Comparison of ENCODE assay signal across 8 cellular contexts in genomic region chr6:83065511-83066192, GRCh38. TPM values are rescaled to one million over a fixed set of nuclear protein-coding genes. Genes with fewer than 3 reads are reported as not detected.
DNase-seq lines count a peak whose midpoint lies in the region; ATAC-seq and TF ChIP-seq lines count a peak whose summit lies in the region.

UBE3D (minus strand) TSS chr6:83065841; CDS start chr6:83065718, 123 bp downstream.

- H3K27me3 Mint-ChIP-seq in H9 (ENCODE audit: low read depth) (no peaks in the 10 kb centered on the region), type B pancreatic cell (no peaks in the 10 kb centered on the region)
- H3K27me3 Mint-ChIP-seq in activated naive CD8-positive, alpha-beta T cell = no peaks in the 10 kb centered on the region

- peak within 1 kb of the TSS; percentile 48 for H3K9ac ChIP-seq in H9 (ENCODE audit: extremely low read depth, insufficient read length, low read length)

- H3K4me3 Mint-ChIP-seq in H9 = peak within 1 kb of the TSS; percentile 92 to 96
- peak within 1 kb of the TSS; percentile 95 for H3K4me3 Mint-ChIP-seq in activated naive CD8-positive, alpha-beta T cell
- H3K4me3 Mint-ChIP-seq in type B pancreatic cell = peak within 1 kb of the TSS; percentile 94

- H3K9me3 ChIP-seq in H9 (ENCODE audit: control insufficient read depth, low read depth, low read length) (no peaks in the 10 kb centered on the region), cardiac muscle cell (ENCODE audit: low read depth) (no peaks in the 10 kb centered on the region)

- H3K27ac Mint-ChIP-seq in H9 (peak within 1 kb of the TSS in 2 of 3 experiments; percentile 92 to 96; a peak in 6 of 7 replicates), type B pancreatic cell (peak within 1 kb of the TSS; percentile 81)
- H3K27ac Mint-ChIP-seq in activated naive CD8-positive, alpha-beta T cell = peak within 1 kb of the TSS; percentile 73

- no peak within 1 kb of the TSS for H3T11ph ChIP-seq in H9 (ENCODE audit: low read length)

- peak within 1 kb of the TSS; percentile 67 for H3K4me2 ChIP-seq in H9 (ENCODE audit: insufficient read depth, insufficient read length, low read length)

- CTCF ChIA-PET in GM10248 (lab: Yijun Ruan, JAX) = interaction anchor here (0.7 to 10.4 kb wide), 81 partner anchors 8 to 1194 kb away, joined by 3 to 260 read pairs (median 4); partner anchors contain the start of genes CYB5R4, IBTK, PGM3 and PRSS35

- peaks cover 0 to 14% (median 0%) of the 10 kb centered on the region in 3 experiments; a peak in 5 of 7 replicates for H3K36me3 Mint-ChIP-seq in H9 (ENCODE audit: insufficient read depth in 1 of 3, low read depth in 3 of 3)
- H3K36me3 Mint-ChIP-seq in activated naive CD8-positive, alpha-beta T cell = no peaks in the 10 kb centered on the region
- peaks cover 4% of the 10 kb centered on the region for H3K36me3 Mint-ChIP-seq in type B pancreatic cell

- peak; percentile 98 for TF ChIP-seq CTCF in GM10248 (IDR thresholded peaks at IDR 0.05; ENCODE audit: control extremely low read depth, extremely low read depth, low read depth, missing control alignments)
- TF ChIP-seq CTCF in H9 (conservative IDR thresholded peaks at IDR 0.05) = peak; percentile 99
- TF ChIP-seq CTCF in cardiac muscle cell (IDR thresholded peaks at IDR 0.05; ENCODE audit: low read depth, low read length) = peak; percentile 91
- peak; percentile 99 for TF ChIP-seq CTCF in type B pancreatic cell (conservative IDR thresholded peaks at IDR 0.05)

- no peak within 1 kb of the TSS for H2BK120ac ChIP-seq in H9 (ENCODE audit: low read depth, low read length, poor library complexity, severe bottlenecking)

- H4K20me1 ChIP-seq in H9 (ENCODE audit: control insufficient read depth, insufficient read depth, insufficient read length) = no peaks in the 10 kb centered on the region

- POLR2A ChIA-PET in GM10248 (lab: Yijun Ruan, JAX) = interaction anchor here (1.4 kb wide), 1 partner anchor 817 kb away, joined by 3 read pairs; no protein-coding TSS in a partner anchor

- H2BK20ac ChIP-seq in H9 (ENCODE audit: low read depth, low read length, poor library complexity, severe bottlenecking) = no peak within 1 kb of the TSS

- H2AFZ ChIP-seq in H9 (ENCODE audit: low read length) = peak within 1 kb of the TSS; percentile 74

- no peak within 1 kb of the TSS for H4K91ac ChIP-seq in H9 (ENCODE audit: insufficient read length, low read depth, low read length)

- peak within 1 kb of the TSS; percentile 71 for H3K4me3 ChIP-seq in cardiac muscle cell

- WGBS in H9 (ENCODE audit: extremely low coverage, insufficient read length, low lambda C conversion rate) = no CpG with 5 or more reads among the region's 48 CpGs

- H3K23me2 ChIP-seq in H9 (ENCODE audit: insufficient read length, low read depth, low read length, poor library complexity, severe bottlenecking) = peaks cover 5% of the 10 kb centered on the region

- peak within 1 kb of the TSS; percentile 71; the same call in 1 of the 2 replicates for H3K14ac ChIP-seq in H9 (ENCODE audit: insufficient read depth, low read length)

- H3K27ac ChIP-seq in H9 (ENCODE audit: insufficient read length, low read depth, low read length) = no peak within 1 kb of the TSS
- peak within 1 kb of the TSS; percentile 65 for H3K27ac ChIP-seq in cardiac muscle cell

- no peak within 1 kb of the TSS for H2AK5ac ChIP-seq in H9 (ENCODE audit: insufficient read length, low read length)

- H3K9me3 Mint-ChIP-seq in H9 (no peaks in the 10 kb centered on the region), type B pancreatic cell (no peaks in the 10 kb centered on the region)
- no peaks in the 10 kb centered on the region for H3K9me3 Mint-ChIP-seq in activated naive CD8-positive, alpha-beta T cell (ENCODE audit: low read depth)

- no peak within 1 kb of the TSS for H4K8ac ChIP-seq in H9 (replicated peaks; ENCODE audit: insufficient read length, low read depth, low read length)

- no peak within 1 kb of the TSS for H3K56ac ChIP-seq in H9 (ENCODE audit: insufficient read length, low read depth, low read length)

- no peaks in the 10 kb centered on the region for H3K36me3 ChIP-seq in cardiac muscle cell

- no peak within 1 kb of the TSS for H2BK12ac ChIP-seq in H9 (ENCODE audit: insufficient read length, low read depth, low read length)

- peak within 1 kb of the TSS; percentile 54 for H3K18ac ChIP-seq in H9 (ENCODE audit: insufficient read length, low read depth, low read length)

- H3K27me3 ChIP-seq in H9 (ENCODE audit: insufficient read depth, low read length) (no peaks in the 10 kb centered on the region), cardiac muscle cell (no peaks in the 10 kb centered on the region)

- no peak within 1 kb of the TSS for H3K23ac ChIP-seq in H9 (ENCODE audit: insufficient read length, low read depth, low read length)

- peaks cover 3% of the 10 kb centered on the region; the same call in 1 of the 2 replicates for H3K79me2 ChIP-seq in H9 (ENCODE audit: insufficient read depth, low read length)

- H3K4me1 ChIP-seq in H9 (ENCODE audit: insufficient read depth, low read length) (no peaks in the 10 kb centered on the region), cardiac muscle cell (ENCODE audit: low read depth) (peaks cover 7% of the 10 kb centered on the region)

- peak; percentile 83 for ATAC-seq in SK-N-SH treated with all-trans-retinoic acid at 6 μM for 48 hours

- no peak within 1 kb of the TSS for H4K5ac ChIP-seq in H9 (ENCODE audit: insufficient read length, low read depth, low read length)

- no peaks in the 10 kb centered on the region for H3K79me1 ChIP-seq in H9 (ENCODE audit: insufficient read depth, low read depth, low read length, poor library complexity, severe bottlenecking)

- H2BK15ac ChIP-seq in H9 (ENCODE audit: low read depth, low read length) = no peak within 1 kb of the TSS

- H3K4me1 Mint-ChIP-seq in H9 (peaks cover 51 to 53% of the 10 kb centered on the region in 2 experiments), type B pancreatic cell (ENCODE audit: unreplicated experiment) (peaks cover 20% of the 10 kb centered on the region)
- peaks cover 51% of the 10 kb centered on the region for H3K4me1 Mint-ChIP-seq in activated naive CD8-positive, alpha-beta T cell (ENCODE audit: low read depth)

- H2BK5ac ChIP-seq in H9 (ENCODE audit: insufficient read length, low read length) = no peak within 1 kb of the TSS

- peak; percentile 92 for DNase-seq in GM10248 (ENCODE audit: extremely low spot score)
- peak; percentile 93 for DNase-seq in H9
- peak; percentile 80 for DNase-seq in M059J (ENCODE audit: low read depth)
- peak; percentile 88 to 95 for DNase-seq in cardiac muscle cell (ENCODE audit: low read depth in 1 of 2, low spot score in 1 of 2)
- peak; percentile 83 for DNase-seq in pons (ENCODE audit: low spot score)
- peak; percentile 94 for DNase-seq in type B pancreatic cell (ENCODE audit: extremely low spot score, unreplicated experiment)

- H3K4ac ChIP-seq in H9 (ENCODE audit: low read depth, low read length) = no peak within 1 kb of the TSS

TF ChIP-seq in SK-N-SH treated with all-trans-retinoic acid at 6 μM for 48 hours, 23 proteins besides CTCF, POLR2A, EP300 and RAD21:
- TF ChIP-seq ZNF8 (CRISPR knock-in tag; IDR thresholded peaks at IDR 0.05) = no peak
- TF ChIP-seq, protein P1, sequence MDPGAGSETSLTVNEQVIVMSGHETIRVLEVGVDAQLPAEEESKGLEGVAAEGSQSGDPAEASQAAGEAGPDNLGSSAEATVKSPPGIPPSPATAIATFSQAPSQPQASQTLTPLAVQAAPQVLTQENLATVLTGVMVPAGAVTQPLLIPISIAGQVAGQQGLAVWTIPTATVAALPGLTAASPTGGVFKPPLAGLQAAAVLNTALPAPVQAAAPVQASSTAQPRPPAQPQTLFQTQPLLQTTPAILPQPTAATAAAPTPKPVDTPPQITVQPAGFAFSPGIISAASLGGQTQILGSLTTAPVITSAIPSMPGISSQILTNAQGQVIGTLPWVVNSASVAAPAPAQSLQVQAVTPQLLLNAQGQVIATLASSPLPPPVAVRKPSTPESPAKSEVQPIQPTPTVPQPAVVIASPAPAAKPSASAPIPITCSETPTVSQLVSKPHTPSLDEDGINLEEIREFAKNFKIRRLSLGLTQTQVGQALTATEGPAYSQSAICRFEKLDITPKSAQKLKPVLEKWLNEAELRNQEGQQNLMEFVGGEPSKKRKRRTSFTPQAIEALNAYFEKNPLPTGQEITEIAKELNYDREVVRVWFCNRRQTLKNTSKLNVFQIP (CRISPR knock-in tag; IDR thresholded peaks at IDR 0.05; ENCODE audit: borderline replicate concordance, low read depth) = no peak
- no peak for TF ChIP-seq ZFP30 (CRISPR knock-in tag; IDR thresholded peaks at IDR 0.05)
- TF ChIP-seq, protein P2, sequence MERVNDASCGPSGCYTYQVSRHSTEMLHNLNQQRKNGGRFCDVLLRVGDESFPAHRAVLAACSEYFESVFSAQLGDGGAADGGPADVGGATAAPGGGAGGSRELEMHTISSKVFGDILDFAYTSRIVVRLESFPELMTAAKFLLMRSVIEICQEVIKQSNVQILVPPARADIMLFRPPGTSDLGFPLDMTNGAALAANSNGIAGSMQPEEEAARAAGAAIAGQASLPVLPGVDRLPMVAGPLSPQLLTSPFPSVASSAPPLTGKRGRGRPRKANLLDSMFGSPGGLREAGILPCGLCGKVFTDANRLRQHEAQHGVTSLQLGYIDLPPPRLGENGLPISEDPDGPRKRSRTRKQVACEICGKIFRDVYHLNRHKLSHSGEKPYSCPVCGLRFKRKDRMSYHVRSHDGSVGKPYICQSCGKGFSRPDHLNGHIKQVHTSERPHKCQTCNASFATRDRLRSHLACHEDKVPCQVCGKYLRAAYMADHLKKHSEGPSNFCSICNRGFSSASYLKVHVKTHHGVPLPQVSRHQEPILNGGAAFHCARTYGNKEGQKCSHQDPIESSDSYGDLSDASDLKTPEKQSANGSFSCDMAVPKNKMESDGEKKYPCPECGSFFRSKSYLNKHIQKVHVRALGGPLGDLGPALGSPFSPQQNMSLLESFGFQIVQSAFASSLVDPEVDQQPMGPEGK (CRISPR knock-in tag; IDR thresholded peaks at IDR 0.05; ENCODE audit: borderline replicate concordance) = no peak

RNA-seq across cellular contexts. Expression of gene UBE3D, which starts in this region (rescaled TPM):
- total RNA-seq in H9 (2021) = 10.2 and 10.7 TPM in 2 replicates
- 3.8 and 7.8 TPM in 2 replicates for total RNA-seq in M059J (2014; rRNA removed; shearing (Covaris generic))
- 16.2 and 19.5 TPM in 2 replicates for total RNA-seq in cardiac muscle cell
- 13.9 and 14.5 TPM in 2 replicates for polyA plus RNA-seq in cardiac muscle cell
- total RNA-seq in type B pancreatic cell (ENCODE audit: low replicate concordance) = 7.0 and 20.0 TPM in 2 replicates
